In genomic region chr11:70926543-70926942, GRCh38 we compare ENCODE assay signal across 17 cellular contexts.
"Had no signal": no experiment of that assay in that cellular context is flagged by ENCODE, and none has a peak within 500 bp of the region (broad histone marks: within the 10 kb centered on the region; RNA-seq: fewer than 3 reads in every experiment).

No MANE protein-coding gene starts in this region.

- H3K4me3 ChIP-seq: colonic mucosa, mucosa of descending colon, smooth muscle cell, tibial artery had no signal

- ATAC-seq: mucosa of descending colon; naive thymus-derived CD8-positive, alpha-beta T cell; stimulated activated effector memory CD8-positive, alpha-beta T cell treated with anti-CD3 and anti-CD28 coated beads, Interleukin-12 subunit alpha, Interleukin-12 subunit beta, amount 100 ng/mL, for 72 hours; stimulated activated naive CD8-positive, alpha-beta T cell treated with anti-CD3 and anti-CD28 coated beads, Interleukin-15, Interleukin-2, amounts not matched to agents 100 U/mL and 50 U/mL, for 24 hours had no signal

- H3K27me3 ChIP-seq: colonic mucosa had no signal

- DNase-seq: cerebellar nuclear complex; colonic mucosa; dermis blood vessel endothelial cell; foreskin melanocyte; head of caudate nucleus; hippocampal formation; kidney glomerular epithelial cell; mammary epithelial cell; mucosa of descending colon; naive thymus-derived CD8-positive, alpha-beta T cell; stimulated activated CD4-positive, alpha-beta T cell treated with anti-CD3 and anti-CD28 coated beads, Interleukin-4, amount 100 ng/mL, for 1 hour; stimulated activated CD8-positive, alpha-beta memory T cell treated with anti-CD3 and anti-CD28 coated beads, Interleukin-4, amount 100 ng/mL, for 48 hours; stimulated activated naive CD8-positive, alpha-beta T cell treated with anti-CD3 and anti-CD28 coated beads, Interleukin-15, Interleukin-2, amounts not matched to agents 100 U/mL and 50 U/mL, for 24 hours; tibial artery had no signal

- H3K9me3 ChIP-seq: colonic mucosa had no signal

- H3K4me2 ChIP-seq: smooth muscle cell had no signal

- H3K27ac ChIP-seq: colonic mucosa, tibial artery had no signal

- H3K4me1 ChIP-seq: colonic mucosa, tibial artery had no signal

- FAIRE-seq: islet of Langerhans had no signal

- H3K36me3 ChIP-seq: colonic mucosa, tibial artery had no signal
